ENCODE assay signal across 8 cellular contexts in genomic region chr2:9739508-9739907, GRCh38.
DNase-seq lines count a peak whose midpoint lies in the region; ATAC-seq and TF ChIP-seq lines count a peak whose summit lies in the region.

No MANE protein-coding gene starts in this region.

- no peak for TF ChIP-seq CTCF in GM13976 (IDR thresholded peaks at IDR 0.05; ENCODE audit: borderline replicate concordance, control extremely low read depth, extremely low read depth, insufficient read depth, missing control alignments)
- no peak for TF ChIP-seq CTCF in omental fat pad (IDR thresholded peaks at IDR 0.05)

- H3K27ac ChIP-seq in duodenal mucosa (ENCODE audit: low read depth, low read length), result no peak overlapping the region

- H3K4me3 ChIP-seq in duodenal mucosa (ENCODE audit: low read depth in 1 of 2, low read length in 2 of 2), result peak overlapping the region; percentile 60 to 71

- in situ Hi-C loops in GM13976 (cut with MboI; ENCODE audit: low sequenced_read_pairs, unreplicated experiment), result no loop called here

- H3K27me3 ChIP-seq in duodenal mucosa (ENCODE audit: control insufficient read depth in 1 of 2, insufficient read depth in 2 of 2, low read length in 2 of 2), result no peaks in the 10 kb centered on the region

- H3K4me1 ChIP-seq in duodenal mucosa (ENCODE audit: control insufficient read depth in 1 of 2, insufficient read depth in 2 of 2, low read length in 2 of 2), result peaks cover 6 to 22% of the 10 kb centered on the region in 2 donors

- H3K36me3 ChIP-seq in duodenal mucosa (ENCODE audit: control insufficient read depth in 1 of 2, insufficient read depth in 2 of 2, low read length in 2 of 2), result no peaks in the 10 kb centered on the region

- DNase-seq in GM13976 (ENCODE audit: low spot score) (peak; percentile 66), sciatic nerve (ENCODE audit: low spot score) (peak; percentile 77), SIG-M5 (lab: John Stamatoyannopoulos, UW) (no peak), omental fat pad (ENCODE audit: low spot score) (no peak)
- DNase-seq in activated CD4-positive, CD25-positive, alpha-beta regulatory T cell treated with anti-CD3 and anti-CD28 coated beads, Interleukin-2, amount 50 U/mL, for 72 hours, result peak; percentile 38

- peak; percentile 90 for ATAC-seq in sciatic nerve
- no peak for ATAC-seq in HG03442 (IDR thresholded peaks at IDR 0.05; ENCODE audit: unreplicated experiment)
- no peak for ATAC-seq in GM19328 (IDR thresholded peaks at IDR 0.05; ENCODE audit: unreplicated experiment)
- no peak for ATAC-seq in omental fat pad (ENCODE audit: low FRiP score)

- peak overlapping the region; percentile 37 to 69 for H3K9ac ChIP-seq in duodenal mucosa (ENCODE audit: low read depth in 1 of 2, low read length in 2 of 2)

- intact Hi-C loops in sciatic nerve (cut with DNase I), result no loop called here

- H3K9me3 ChIP-seq in duodenal mucosa (ENCODE audit: control insufficient read depth in 1 of 2, low read length in 2 of 2), result no peaks in the 10 kb centered on the region

Comparison
In these comparisons a context has a peak if more than half of its experiments do, and no peak if none do; other contexts are left out.
1. DNase-seq: peak in GM13976 (single experiment), activated CD4-positive, CD25-positive, alpha-beta regulatory T cell treated with anti-CD3 and anti-CD28 coated beads, Interleukin-2, amount 50 U/mL, for 72 hours (single experiment) and sciatic nerve (single experiment); none in SIG-M5 (single experiment) and omental fat pad (single experiment).